8 cellular contexts compared by ENCODE assay signal in the genomic region with DNA sequence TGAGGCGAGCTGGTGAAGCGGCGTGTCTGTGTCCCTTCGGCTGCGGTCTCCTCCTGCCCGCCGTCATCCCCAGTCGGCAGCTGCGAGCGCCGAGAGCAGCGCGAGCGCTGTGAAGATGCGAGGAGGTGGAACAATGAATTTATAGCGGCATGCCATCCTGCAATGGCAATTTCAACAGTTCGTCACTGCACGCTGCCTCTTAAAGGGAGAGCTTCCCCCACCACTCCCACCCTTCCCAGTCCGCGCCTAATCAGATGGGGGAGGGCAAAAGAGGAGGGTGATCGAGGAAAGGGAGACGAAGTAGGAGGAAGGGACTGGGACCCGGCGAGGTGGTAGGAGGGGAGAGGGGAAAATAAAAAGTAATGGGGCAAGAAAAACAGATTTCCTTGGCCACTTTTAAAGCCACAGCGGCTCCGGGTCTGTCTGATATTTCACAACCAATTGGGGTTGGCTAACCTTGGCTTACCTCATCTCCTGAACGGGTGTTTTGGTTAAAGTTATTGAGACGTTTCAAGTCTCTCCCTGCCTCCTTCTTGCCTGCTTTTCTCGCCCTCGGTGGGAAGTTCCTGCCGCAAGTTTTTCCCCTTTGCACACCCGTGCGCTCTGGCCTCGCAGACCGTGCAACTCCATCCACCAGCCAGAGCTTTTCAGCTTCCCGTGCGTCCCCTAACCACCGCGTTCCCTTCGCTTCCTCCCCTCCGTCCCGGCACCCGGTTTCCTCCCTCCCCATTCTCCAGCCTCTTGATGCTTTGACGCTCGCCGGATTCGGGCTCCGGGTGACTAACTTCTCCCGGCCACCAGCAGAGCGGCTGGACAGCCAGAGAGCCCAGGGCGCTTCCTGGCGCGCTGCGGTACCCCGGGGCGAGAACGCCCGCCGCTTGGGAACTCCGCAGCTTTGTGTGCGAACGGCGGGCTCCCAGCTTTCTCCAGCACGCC. TPM values are rescaled to one million over a fixed set of nuclear protein-coding genes. Genes with fewer than 3 reads are reported as not detected.
DNase-seq lines count a peak whose midpoint lies in the region; ATAC-seq and TF ChIP-seq lines count a peak whose summit lies in the region.

A gene (minus strand): TSS at position 111 of the 936 bp plus-strand sequence. CDS start 697 bp downstream, outside the sequence.

- H3K27me3 ChIP-seq in colonic mucosa (peaks cover 15% of the 10 kb centered on the region), transverse colon (peaks cover 45% of the 10 kb centered on the region)

- no peak for TF ChIP-seq CTCF in NB4 (IDR thresholded peaks at IDR 0.05; ENCODE audit: low read depth, low read length)
- TF ChIP-seq CTCF in colonic mucosa (IDR thresholded peaks at IDR 0.05): no peak
- TF ChIP-seq CTCF in lower leg skin (IDR thresholded peaks at IDR 0.05): no peak
- no peak for TF ChIP-seq CTCF in transverse colon (IDR thresholded peaks at IDR 0.05)

- H3K27ac ChIP-seq in colonic mucosa: peak within 1 kb of the TSS; percentile 50
- H3K27ac ChIP-seq in transverse colon: peak within 1 kb of the TSS; percentile 71 to 81 (median 74)

- H3K9ac ChIP-seq in colonic mucosa (ENCODE audit: low read depth in 2 of 2, low read length in 2 of 2): peak within 1 kb of the TSS; percentile 34 to 63

- H3K4me3 ChIP-seq in NB4 (ENCODE audit: low read depth, low read length): peak within 1 kb of the TSS; percentile 25
- peak within 1 kb of the TSS; percentile 33 for H3K4me3 ChIP-seq in colonic mucosa
- peak within 1 kb of the TSS; percentile 57 for H3K4me3 ChIP-seq in lower leg skin (ENCODE audit: low read depth, poor library complexity, severe bottlenecking)
- H3K4me3 ChIP-seq in transverse colon: peak within 1 kb of the TSS; percentile 6 to 45 (median 33)

- H3K4me1 ChIP-seq in colonic mucosa (no peaks in the 10 kb centered on the region), transverse colon (peaks cover 0 to 5% (median 0%) of the 10 kb centered on the region in 4 donors)

- H3K9me3 ChIP-seq in colonic mucosa: no peaks in the 10 kb centered on the region
- H3K9me3 ChIP-seq in transverse colon: no peaks in the 10 kb centered on the region

- peak; percentile 59 for DNase-seq in Caki2 (ENCODE audit: low read depth)
- DNase-seq in NB4 (ENCODE audit: low read depth): peak; percentile 75
- DNase-seq in colonic mucosa: peak; percentile 28
- peak; percentile 54 to 91 for DNase-seq in lower leg skin (ENCODE audit: low spot score in 2 of 2)
- peak; percentile 15 for DNase-seq in transverse colon
- DNase-seq in GDM1 (lab: John Stamatoyannopoulos, UW): no peak

- TF ChIP-seq POLR2A in NB4 (IDR thresholded peaks at IDR 0.05; ENCODE audit: extremely low read depth, insufficient read length) (no peak), lower leg skin (IDR thresholded peaks at IDR 0.05) (peak in 1 of 2 donors; percentile 64), transverse colon (IDR thresholded peaks at IDR 0.05) (peak; percentile 35)

- WGBS in lower leg skin, 2 donors: 2% methylated on average over 64 of the region's 64 CpGs
- 8 to 17% methylated on average over 26 to 64 of the region's 64 CpGs for WGBS in transverse colon (ENCODE audit: low coverage in 1 of 2), 2 donors

- no peak for TF ChIP-seq EP300 in transverse colon (IDR thresholded peaks at IDR 0.05; ENCODE audit: low read depth)

- H3K36me3 ChIP-seq in colonic mucosa (no peaks in the 10 kb centered on the region), transverse colon (no peaks in the 10 kb centered on the region)

- ATAC-seq in GM19324 (IDR thresholded peaks at IDR 0.05; ENCODE audit: low FRiP score, unreplicated experiment): no peak
- ATAC-seq in HG02798 (IDR thresholded peaks at IDR 0.05; ENCODE audit: poor library complexity, unreplicated experiment): no peak

- intact Hi-C loops in colonic mucosa (cut with DNase I): no loop called here
- intact Hi-C loops in lower leg skin (cut with DNase I; ENCODE audit: low total_unique reads): no loop called here
- intact Hi-C loops in transverse colon (cut with DNase I; ENCODE audit: low total_unique reads): no loop called here

- in situ Hi-C loops in Caki2 (cut with HindIII; ENCODE audit: low pct_unique_long_range_greater_than_20kb, low sequenced_read_pairs): no loop called here
- in situ Hi-C loops in transverse colon (cut with MboI; ENCODE audit: low pct_ligation_motif_present in 1 of 4, low pct_unique_long_range_greater_than_20kb in 1 of 4, low sequenced_read_pairs in 3 of 4): no loop called here

RNA-seq across cellular contexts. Expression of the gene that starts here (rescaled TPM):
- under 0.01 and 0.35 TPM in 2 replicates for total RNA-seq in Caki2 (2014; rRNA removed; shearing (Covaris generic); ENCODE audit: low replicate concordance)
- 1 to 10 TPM in 1 of 2 donors, under 1 TPM in 1; 0.96 to 1.6 TPM for total RNA-seq in colonic mucosa
- 1 to 10 TPM; 7.8 to 9.3 (median 8.7) TPM for total RNA-seq in lower leg skin
- total RNA-seq in transverse colon: 10 to 100 TPM in 1 of 4 donors, 1 to 10 TPM in 3; 6.6 to 12.9 (median 8.9) TPM

Comparison
In these comparisons a context has a peak if more than half of its experiments do, and no peak if none do; other contexts are left out.
1. Peak in DNase-seq in Caki2; RNA of the gene not detected or under 1 TPM.